8 cellular contexts compared by ENCODE assay signal in genomic region chr16:85393674-85394510, GRCh38.
DNase-seq lines count a peak whose midpoint lies in the region; ATAC-seq, FAIRE-seq and TF ChIP-seq lines count a peak whose summit lies in the region.

No MANE protein-coding gene starts in this region.

- DNase-seq in A549 (ENCODE audit: low read depth in 1 of 2, low spot score in 1 of 2) = peak; percentile 65 to 84
- peak; percentile 83 for DNase-seq in GM23338 (ENCODE audit: low spot score)
- DNase-seq in T-helper 17 cell = peak; percentile 27 to 66 (median 47)
- no peak for DNase-seq in astrocyte (ENCODE audit: low read depth)
- DNase-seq in keratinocyte (ENCODE audit: low read depth, low spot score) = no peak
- peak; percentile 58 to 72 for DNase-seq in stimulated activated CD4-positive, alpha-beta T cell treated with anti-CD3 and anti-CD28 coated beads, Interleukin-4, amount 100 ng/mL, for 48 hours (ENCODE audit: low read depth in 2 of 2)
- no peak for DNase-seq in SKM-1 treated with dmso at 0.1 percent for 144 hours (lab: John Stamatoyannopoulos, UW; ENCODE audit: unreplicated experiment)
- no peak for DNase-seq in HPDE6-E6E7 (ENCODE audit: extremely low spot score)

- no peaks in the 10 kb centered on the region for H3K9me2 ChIP-seq in GM23338 (ENCODE audit: insufficient read depth)

- no peak for TF ChIP-seq POLR2A in A549 (IDR thresholded peaks at IDR 0.05; ENCODE audit: low read length)

- H3K4me2 ChIP-seq in A549 = 0 out of 3 replicates have a peak overlapping the region, but pooled peaks have one; percentile 22
- peak overlapping the region; percentile 60; the same call in 1 of the 2 replicates for H3K4me2 ChIP-seq in GM23338
- H3K4me2 ChIP-seq in astrocyte (ENCODE audit: low read length) = peak overlapping the region; percentile 34
- no peak overlapping the region for H3K4me2 ChIP-seq in keratinocyte (ENCODE audit: control insufficient read depth, extremely low read depth, insufficient read depth, low read depth, low read length)

- H3F3A ChIP-seq in GM23338 (replicated peaks; ENCODE audit: low read depth) = peaks cover 8% of the 10 kb centered on the region; the same call in 1 of the 2 replicates

- H3K36me3 Mint-ChIP-seq in GM23338 (ENCODE audit: low read depth) = no peaks in the 10 kb centered on the region
- no peaks in the 10 kb centered on the region for H3K36me3 Mint-ChIP-seq in T-helper 17 cell (ENCODE audit: low read depth)
- peaks cover 3% of the 10 kb centered on the region for H3K36me3 Mint-ChIP-seq in astrocyte (ENCODE audit: low read depth, unreplicated experiment)

- H3K36me3 ChIP-seq in GM23338 (ENCODE audit: insufficient read depth) (no peaks in the 10 kb centered on the region), astrocyte (ENCODE audit: insufficient read depth, low read length) (no peaks in the 10 kb centered on the region), keratinocyte (ENCODE audit: control insufficient read depth in 2 of 2, extremely low read depth in 1 of 2, insufficient read depth in 2 of 2, low read length in 2 of 2) (no peaks in the 10 kb centered on the region)

- H3K27me3 Mint-ChIP-seq in GM23338 (ENCODE audit: insufficient read depth, low read depth, poor library complexity) (peaks cover 17% of the 10 kb centered on the region), T-helper 17 cell (peaks cover 2% of the 10 kb centered on the region), astrocyte (ENCODE audit: low read depth, unreplicated experiment) (peaks cover 11% of the 10 kb centered on the region)

- H3K79me2 ChIP-seq in GM23338 (replicated peaks; ENCODE audit: insufficient read depth) = no peaks in the 10 kb centered on the region
- H3K79me2 ChIP-seq in astrocyte (ENCODE audit: insufficient read depth, low read length) = no peaks in the 10 kb centered on the region
- no peaks in the 10 kb centered on the region for H3K79me2 ChIP-seq in keratinocyte (ENCODE audit: control insufficient read depth, insufficient read depth, low read length)

- H3K4me3 Mint-ChIP-seq in GM23338 (no peak overlapping the region), T-helper 17 cell (no peak overlapping the region), astrocyte (ENCODE audit: unreplicated experiment) (no peak overlapping the region)

- H4K20me1 ChIP-seq in GM23338 (replicated peaks; ENCODE audit: insufficient read depth) = peaks cover 4% of the 10 kb centered on the region
- H4K20me1 ChIP-seq in astrocyte (ENCODE audit: insufficient read depth, low read length) = peaks cover 32% of the 10 kb centered on the region
- peaks cover 5% of the 10 kb centered on the region for H4K20me1 ChIP-seq in keratinocyte (ENCODE audit: control insufficient read depth, extremely low read depth, insufficient read depth, low read length)

- no peaks in the 10 kb centered on the region; the same call in 1 of the 3 replicates for H3K9me3 Mint-ChIP-seq in GM23338
- H3K9me3 Mint-ChIP-seq in astrocyte (ENCODE audit: unreplicated experiment) = no peaks in the 10 kb centered on the region

- dilution Hi-C loops in keratinocyte (cut with MboI; ENCODE audit: extremely low pct_ligation_motif_present, low sequenced_read_pairs) = no loop called here

- H3K27ac Mint-ChIP-seq in GM23338 = no peak overlapping the region
- no peak overlapping the region for H3K27ac Mint-ChIP-seq in T-helper 17 cell
- no peak overlapping the region for H3K27ac Mint-ChIP-seq in astrocyte (ENCODE audit: unreplicated experiment)

- H3K4me1 Mint-ChIP-seq in GM23338 (peaks cover 41% of the 10 kb centered on the region), T-helper 17 cell (no peaks in the 10 kb centered on the region), astrocyte (ENCODE audit: low read depth, unreplicated experiment) (peaks cover 16% of the 10 kb centered on the region)

- TF ChIP-seq CTCF in A549 (IDR thresholded peaks at IDR 0.05) (peak; percentile 84), GM23338 (conservative IDR thresholded peaks at IDR 0.05; ENCODE audit: low read depth in 2 of 2) (peak; percentile 83 to 92), astrocyte (IDR thresholded peaks at IDR 0.05; ENCODE audit: insufficient read depth, low read depth, low read length) (peak; percentile 39), keratinocyte (optimal IDR thresholded peaks at IDR 0.05 in 1 of 3, IDR thresholded peaks at IDR 0.05 in 1 of 3, conservative IDR thresholded peaks at IDR 0.05 in 1 of 3; ENCODE audit: extremely low read depth in 1 of 3, insufficient read depth in 2 of 3, low read length in 3 of 3) (peak; percentile 39 to 79 (median 78))

- no peaks in the 10 kb centered on the region for H3K9me1 ChIP-seq in keratinocyte (ENCODE audit: control insufficient read depth, extremely low read depth, insufficient read depth, low read length)

- peak; percentile 58 to 69 for TF ChIP-seq RAD21 in A549 (conservative IDR thresholded peaks at IDR 0.05 in 1 of 2, IDR thresholded peaks at IDR 0.05 in 1 of 2)

- peak overlapping the region in 1 of 2 experiments; percentile 86; a peak in 4 of 6 replicates for H3K27ac ChIP-seq in A549
- H3K27ac ChIP-seq in GM23338 (ENCODE audit: low read depth) = no peak overlapping the region
- H3K27ac ChIP-seq in astrocyte (ENCODE audit: low read depth, low read length) = no peak overlapping the region
- H3K27ac ChIP-seq in keratinocyte (ENCODE audit: control insufficient read depth, insufficient read depth, low read length) = no peak overlapping the region

- peaks cover 67% of the 10 kb centered on the region for H3K4me1 ChIP-seq in A549
- H3K4me1 ChIP-seq in GM23338 (ENCODE audit: insufficient read depth) = peaks cover 16% of the 10 kb centered on the region; the same call in 1 of the 2 replicates
- peaks cover 38% of the 10 kb centered on the region for H3K4me1 ChIP-seq in astrocyte (ENCODE audit: insufficient read depth, low read length)
- H3K4me1 ChIP-seq in keratinocyte (ENCODE audit: control insufficient read depth, extremely low read depth, insufficient read depth, low read length) = peaks cover 51% of the 10 kb centered on the region

- ATAC-seq in A549 = peak; percentile 40 to 69; a peak in 3 of 6 replicates
- peak; percentile 83 for ATAC-seq in GM23338
- ATAC-seq in T-helper 17 cell = peak; percentile 80

- no peak for TF ChIP-seq EP300 in A549 (IDR thresholded peaks at IDR 0.05)

- H3K27me3 ChIP-seq in GM23338 (ENCODE audit: insufficient read depth) (no peaks in the 10 kb centered on the region), astrocyte (ENCODE audit: insufficient read depth, low read length) (no peaks in the 10 kb centered on the region), keratinocyte (ENCODE audit: control insufficient read depth, extremely low read depth, insufficient read depth, low read length) (no peaks in the 10 kb centered on the region)

- H2AFZ ChIP-seq in GM23338 = no peak overlapping the region
- H2AFZ ChIP-seq in astrocyte (ENCODE audit: low read depth, low read length) = no peak overlapping the region
- no peak overlapping the region for H2AFZ ChIP-seq in keratinocyte (ENCODE audit: control insufficient read depth, low read length)

- H3K9me3 ChIP-seq in A549 = no peaks in the 10 kb centered on the region
- no peaks in the 10 kb centered on the region for H3K9me3 ChIP-seq in T-helper 17 cell (ENCODE audit: control insufficient read depth, low read length, poor library complexity, severe bottlenecking)
- H3K9me3 ChIP-seq in astrocyte (ENCODE audit: insufficient read depth, low read depth, low read length) = no peaks in the 10 kb centered on the region
- no peaks in the 10 kb centered on the region for H3K9me3 ChIP-seq in keratinocyte (ENCODE audit: control insufficient read depth, low read depth, low read length)

- WGBS in A549 (ENCODE audit: missing lambda C conversion rate) = 75% methylated on average over 28 of the region's 37 CpGs

- POLR2A ChIA-PET in A549 (lab: Yijun Ruan, JAX) = no interaction called here

- CTCF ChIA-PET in A549 (lab: Yijun Ruan, JAX) = interaction anchor here (0.6 to 10.8 kb wide), 27 partner anchors 9 to 291 kb away, joined by 3 to 113 read pairs (median 4); no protein-coding TSS in a partner anchor

- H3K9ac ChIP-seq in astrocyte (ENCODE audit: low read length) (no peak overlapping the region), keratinocyte (ENCODE audit: control insufficient read depth, extremely low read depth, insufficient read depth, low read length) (no peak overlapping the region)

- FAIRE-seq in A549 (lab: Jason Lieb, UNC) = no peak
- FAIRE-seq in astrocyte (lab: Jason Lieb, UNC) = no peak
- FAIRE-seq in keratinocyte (lab: Jason Lieb, UNC) = no peak

- H3K4me3 ChIP-seq in A549 (no peak overlapping the region), GM23338 (no peak overlapping the region), astrocyte (ENCODE audit: insufficient read depth, low read depth, low read length) (no peak overlapping the region), keratinocyte (ENCODE audit: control insufficient read depth in 2 of 3, extremely low read depth in 1 of 3, insufficient read depth in 2 of 3, low read depth in 1 of 3, low read length in 3 of 3) (no peak overlapping the region)

TF ChIP-seq in A549, 52 proteins besides CTCF, POLR2A, EP300 and RAD21:
- TF ChIP-seq SMC3 (IDR thresholded peaks at IDR 0.05) (peak; percentile 74), CBX2 (IDR thresholded peaks at IDR 0.05; ENCODE audit: borderline replicate concordance, low read depth) (no peak)

TF ChIP-seq in GM23338, 12 proteins besides CTCF, POLR2A, EP300 and RAD21 (continues in another document):
- TF ChIP-seq CREB1 (CRISPR knock-in tag; IDR thresholded peaks at IDR 0.05; ENCODE audit: low read depth) = no peak

Comparison
In these comparisons a context has a peak if more than half of its experiments do, and no peak if none do; other contexts are left out.
1. DNase-seq: peak in A549 (2 of 2), GM23338 (single experiment), T-helper 17 cell (3 of 3) and stimulated activated CD4-positive, alpha-beta T cell treated with anti-CD3 and anti-CD28 coated beads, Interleukin-4, amount 100 ng/mL, for 48 hours (2 of 2); none in astrocyte (single experiment), keratinocyte (single experiment), SKM-1 treated with dmso at 0.1 percent for 144 hours (single experiment) and HPDE6-E6E7 (single experiment).
2. Peak in every context shown above with its lines, with median percentiles within 50 percentile points of each other: ATAC-seq and CTCF ChIP-seq.